ENCODE assay signal across 1 cellular context in the genomic region with DNA sequence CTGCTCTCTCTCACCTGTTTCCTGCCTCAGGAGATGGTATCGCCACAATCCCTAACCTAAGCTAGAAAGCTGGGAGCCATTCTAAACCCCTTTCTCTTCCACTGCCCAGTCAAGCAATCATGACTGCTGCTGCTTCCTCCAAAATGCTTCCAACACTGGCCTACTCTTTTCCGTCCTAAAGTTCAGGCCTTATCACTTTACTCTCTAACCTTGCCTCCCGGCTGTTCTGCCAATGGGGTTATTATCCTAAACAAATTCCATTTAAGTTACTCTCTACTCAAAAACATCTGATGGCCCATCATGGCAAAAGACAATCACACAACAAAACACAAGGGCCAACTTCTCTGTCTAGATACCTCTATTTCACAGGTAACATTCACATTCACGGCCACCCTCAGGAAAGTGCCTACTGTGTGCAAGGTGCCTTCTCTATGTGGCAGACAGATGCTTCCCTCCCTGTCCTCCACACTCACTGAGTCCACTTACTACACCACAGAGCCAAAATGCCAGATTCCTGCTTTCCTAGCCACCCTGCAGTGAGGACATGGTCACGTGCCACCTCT.
TF ChIP-seq lines count a peak whose summit lies in the region.

No MANE protein-coding gene starts in this region.

TF ChIP-seq in WTC11, 78 proteins besides CTCF, POLR2A, EP300 and RAD21 (continued from another document):
- TF ChIP-seq, protein P1, sequence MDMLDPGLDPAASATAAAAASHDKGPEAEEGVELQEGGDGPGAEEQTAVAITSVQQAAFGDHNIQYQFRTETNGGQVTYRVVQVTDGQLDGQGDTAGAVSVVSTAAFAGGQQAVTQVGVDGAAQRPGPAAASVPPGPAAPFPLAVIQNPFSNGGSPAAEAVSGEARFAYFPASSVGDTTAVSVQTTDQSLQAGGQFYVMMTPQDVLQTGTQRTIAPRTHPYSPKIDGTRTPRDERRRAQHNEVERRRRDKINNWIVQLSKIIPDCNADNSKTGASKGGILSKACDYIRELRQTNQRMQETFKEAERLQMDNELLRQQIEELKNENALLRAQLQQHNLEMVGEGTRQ (CRISPR knock-in tag; IDR thresholded peaks at IDR 0.05) = peak; percentile 89
- TF ChIP-seq NFYB (CRISPR knock-in tag; conservative IDR thresholded peaks at IDR 0.05; ENCODE audit: low read depth) = no peak; the same call in 1 of the 2 replicates
TF ChIP-seq in WTC11: peak in this region for 1.
